In genomic region chr3:168467085-168467714, GRCh38 we compare ENCODE assay signal across 8 cellular contexts.
A peak's percentile ranks its signal among the peaks of the same experiment; 100 is the strongest.
DNase-seq lines count a peak whose midpoint lies in the region; ATAC-seq and TF ChIP-seq lines count a peak whose summit lies in the region.

No MANE protein-coding gene starts in this region.

- no peak overlapping the region for H3K4me3 ChIP-seq in left lung
- no peak overlapping the region for H3K4me3 ChIP-seq in sigmoid colon

- no peaks in the 10 kb centered on the region for H3K36me3 ChIP-seq in left lung
- H3K36me3 ChIP-seq in sigmoid colon, result no peaks in the 10 kb centered on the region

- no peak overlapping the region for H3K27ac ChIP-seq in left lung
- H3K27ac ChIP-seq in sigmoid colon, result no peak overlapping the region

- intact Hi-C loops in left lung (cut with DNase I), result no loop called here
- intact Hi-C loops in sigmoid colon (cut with DNase I), result no loop called here

- DNase-seq in GM03348 (ENCODE audit: low spot score), result peak; percentile 21
- DNase-seq in astrocyte of the hippocampus (ENCODE audit: low read depth, low spot score), result peak; percentile 63
- no peak for DNase-seq in left lung
- no peak for DNase-seq in mesenteric fat pad (ENCODE audit: low spot score)
- DNase-seq in sigmoid colon, result no peak
- DNase-seq in stimulated activated CD4-positive, alpha-beta T cell treated with anti-CD3 and anti-CD28 coated beads, Interleukin-1b, Interleukin-23, amount 100 ng/mL, for 48 hours, result no peak

- 45 to 50% methylated on average over 6 of the region's 6 CpGs for WGBS in sigmoid colon, 2 donors

- ATAC-seq in GM21717 (IDR thresholded peaks at IDR 0.05; ENCODE audit: unreplicated experiment) (peak; percentile 83), left lung (peak; percentile 96)

- H3K9me3 ChIP-seq in left lung, result peaks cover 0 to 4% of the 10 kb centered on the region in 2 donors
- no peaks in the 10 kb centered on the region for H3K9me3 ChIP-seq in sigmoid colon

- TF ChIP-seq EP300 in Ishikawa (IDR thresholded peaks at IDR 0.05; ENCODE audit: borderline replicate concordance), result no peak
- no peak for TF ChIP-seq EP300 in sigmoid colon (IDR thresholded peaks at IDR 0.05)

- H3K27me3 ChIP-seq in left lung (no peaks in the 10 kb centered on the region), sigmoid colon (no peaks in the 10 kb centered on the region)

- TF ChIP-seq POLR2A in sigmoid colon (IDR thresholded peaks at IDR 0.05), result no peak

- peak; percentile 61 for TF ChIP-seq RAD21 in Ishikawa (IDR thresholded peaks at IDR 0.05; ENCODE audit: low read depth)

- TF ChIP-seq CTCF in left lung (IDR thresholded peaks at IDR 0.05), result peak in 1 of 2 donors; percentile 24
- no peak for TF ChIP-seq CTCF in sigmoid colon (IDR thresholded peaks at IDR 0.05)

- H3K4me1 ChIP-seq in left lung (no peaks in the 10 kb centered on the region), sigmoid colon (no peaks in the 10 kb centered on the region)

TF ChIP-seq in Ishikawa, 13 proteins besides CTCF, POLR2A, EP300 and RAD21:
- TF ChIP-seq NFIC (IDR thresholded peaks at IDR 0.05) (no peak), YY1 (IDR thresholded peaks at IDR 0.05; ENCODE audit: low read depth) (no peak), TAF1 (IDR thresholded peaks at IDR 0.05; ENCODE audit: low read depth) (no peak), MAX (IDR thresholded peaks at IDR 0.05) (no peak)

Comparison
In these comparisons a context has a peak if more than half of its experiments do, and no peak if none do; other contexts are left out.
1. DNase-seq: peak in GM03348 (single experiment) and astrocyte of the hippocampus (single experiment); none in left lung (0 of 2), mesenteric fat pad (single experiment), sigmoid colon (single experiment) and stimulated activated CD4-positive, alpha-beta T cell treated with anti-CD3 and anti-CD28 coated beads, Interleukin-1b, Interleukin-23, amount 100 ng/mL, for 48 hours (single experiment).